ENCODE assay signal across 1 cellular context in the genomic region with DNA sequence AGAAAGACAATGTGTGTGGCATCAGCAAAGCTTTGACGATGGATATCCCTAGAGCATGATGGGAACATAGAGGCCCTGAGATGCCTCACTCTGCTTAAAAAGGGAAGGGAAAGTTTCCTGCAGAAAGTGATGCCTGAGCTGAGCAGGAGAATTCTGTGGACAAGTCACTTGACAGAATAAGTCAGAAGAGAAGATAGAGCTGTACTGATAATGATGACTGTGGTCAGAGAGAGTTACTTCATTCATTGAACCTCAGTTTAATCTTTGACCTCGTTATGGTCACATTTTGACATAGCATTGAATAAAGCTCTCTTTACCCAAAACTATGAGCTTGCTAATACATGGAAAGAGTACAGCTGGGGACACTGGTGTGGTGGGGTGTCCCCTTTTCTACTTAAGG.
TF ChIP-seq lines count a peak whose summit lies in the region.

No MANE protein-coding gene starts in this region.

TF ChIP-seq in SK-N-SH treated with all-trans-retinoic acid at 6 μM for 48 hours, 23 proteins besides CTCF, POLR2A, EP300 and RAD21 (continued from another document):
- TF ChIP-seq, protein P1, sequence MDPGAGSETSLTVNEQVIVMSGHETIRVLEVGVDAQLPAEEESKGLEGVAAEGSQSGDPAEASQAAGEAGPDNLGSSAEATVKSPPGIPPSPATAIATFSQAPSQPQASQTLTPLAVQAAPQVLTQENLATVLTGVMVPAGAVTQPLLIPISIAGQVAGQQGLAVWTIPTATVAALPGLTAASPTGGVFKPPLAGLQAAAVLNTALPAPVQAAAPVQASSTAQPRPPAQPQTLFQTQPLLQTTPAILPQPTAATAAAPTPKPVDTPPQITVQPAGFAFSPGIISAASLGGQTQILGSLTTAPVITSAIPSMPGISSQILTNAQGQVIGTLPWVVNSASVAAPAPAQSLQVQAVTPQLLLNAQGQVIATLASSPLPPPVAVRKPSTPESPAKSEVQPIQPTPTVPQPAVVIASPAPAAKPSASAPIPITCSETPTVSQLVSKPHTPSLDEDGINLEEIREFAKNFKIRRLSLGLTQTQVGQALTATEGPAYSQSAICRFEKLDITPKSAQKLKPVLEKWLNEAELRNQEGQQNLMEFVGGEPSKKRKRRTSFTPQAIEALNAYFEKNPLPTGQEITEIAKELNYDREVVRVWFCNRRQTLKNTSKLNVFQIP (CRISPR knock-in tag; IDR thresholded peaks at IDR 0.05; ENCODE audit: borderline replicate concordance, low read depth) = no peak
- TF ChIP-seq ZFP3 (CRISPR knock-in tag; IDR thresholded peaks at IDR 0.05) (no peak), BACH2 (CRISPR knock-in tag; IDR thresholded peaks at IDR 0.05; ENCODE audit: borderline replicate concordance) (no peak), ZC3H10 (CRISPR knock-in tag; IDR thresholded peaks at IDR 0.05) (no peak), ESRRG (CRISPR knock-in tag; IDR thresholded peaks at IDR 0.05) (no peak), TCF4 (CRISPR knock-in tag; IDR thresholded peaks at IDR 0.05; ENCODE audit: borderline replicate concordance) (no peak), GLIS3 (CRISPR knock-in tag; IDR thresholded peaks at IDR 0.05) (no peak), OSR1 (CRISPR knock-in tag; IDR thresholded peaks at IDR 0.05) (no peak)
- TF ChIP-seq, protein P2, sequence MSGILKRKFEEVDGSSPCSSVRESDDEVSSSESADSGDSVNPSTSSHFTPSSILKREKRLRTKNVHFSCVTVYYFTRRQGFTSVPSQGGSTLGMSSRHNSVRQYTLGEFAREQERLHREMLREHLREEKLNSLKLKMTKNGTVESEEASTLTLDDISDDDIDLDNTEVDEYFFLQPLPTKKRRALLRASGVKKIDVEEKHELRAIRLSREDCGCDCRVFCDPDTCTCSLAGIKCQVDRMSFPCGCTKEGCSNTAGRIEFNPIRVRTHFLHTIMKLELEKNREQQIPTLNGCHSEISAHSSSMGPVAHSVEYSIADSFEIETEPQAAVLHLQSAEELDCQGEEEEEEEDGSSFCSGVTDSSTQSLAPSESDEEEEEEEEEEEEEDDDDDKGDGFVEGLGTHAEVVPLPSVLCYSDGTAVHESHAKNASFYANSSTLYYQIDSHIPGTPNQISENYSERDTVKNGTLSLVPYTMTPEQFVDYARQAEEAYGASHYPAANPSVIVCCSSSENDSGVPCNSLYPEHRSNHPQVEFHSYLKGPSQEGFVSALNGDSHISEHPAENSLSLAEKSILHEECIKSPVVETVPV (CRISPR knock-in tag; IDR thresholded peaks at IDR 0.05) = no peak
